ENCODE assay signal across 19 cellular contexts in genomic region chr19:6826281-6826920, GRCh38. TPM values are rescaled to one million over a fixed set of nuclear protein-coding genes. Genes with fewer than 3 reads are reported as not detected.
A peak's percentile ranks its signal among the peaks of the same experiment; 100 is the strongest.
DNase-seq lines count a peak whose midpoint lies in the region; ATAC-seq, FAIRE-seq and TF ChIP-seq lines count a peak whose summit lies in the region.
"Had no signal": no experiment of that assay in that cellular context is flagged by ENCODE, and none has a peak within 500 bp of the region (broad histone marks: within the 10 kb centered on the region; RNA-seq: fewer than 3 reads in every experiment).

No MANE protein-coding gene starts in this region.

- POLR2A ChIA-PET in HEK293 (lab: Yijun Ruan, JAX) (interaction anchor here (0.9 kb wide), 1 partner anchor 90 kb away, joined by 3 read pairs; no protein-coding TSS in a partner anchor), GM12878 (lab: Charles Lee) (interaction anchor here (0.7 kb wide), 1 partner anchor 15 kb away, joined by 3 read pairs; no protein-coding TSS in a partner anchor)

- no peak overlapping the region for H3K4me2 ChIP-seq in GM12878 (ENCODE audit: control insufficient read depth, insufficient read depth)
- H3K4me2 ChIP-seq: A549 had no signal

- H2AFZ ChIP-seq in GM12878 (ENCODE audit: control insufficient read depth, low read depth, low read length) = no peak overlapping the region

- TF ChIP-seq RAD21 in GM12878 (IDR thresholded peaks at IDR 0.05; ENCODE audit: insufficient read depth, low read depth, low read length) = no peak

- H3K9me3 ChIP-seq in HEK293 (ENCODE audit: control insufficient read depth, insufficient read depth, low read depth, low read length) = no peaks in the 10 kb centered on the region
- no peaks in the 10 kb centered on the region for H3K9me3 ChIP-seq in GM12878 (replicated peaks; ENCODE audit: control insufficient read depth, insufficient read depth, low read length)
- H3K9me3 ChIP-seq in sigmoid colon = no peaks in the 10 kb centered on the region
- H3K9me3 ChIP-seq: A549 had no signal

- H3K4me3 ChIP-seq in HEK293 (ENCODE audit: low read depth, low read length) = no peak overlapping the region
- no peak overlapping the region for H3K4me3 ChIP-seq in GM12878
- H3K4me3 ChIP-seq in sigmoid colon = no peak overlapping the region
- H3K4me3 ChIP-seq: A549 had no signal

- RAD21 ChIA-PET in GM12878 (lab: Charles Lee; ENCODE audit: unreplicated experiment) = no interaction called here

- in situ Hi-C loops in GM12878 (cut with MboI) = no loop called here

- no peaks in the 10 kb centered on the region; the same call in 1 of the 2 replicates for H3K4me1 ChIP-seq in HEK293 (ENCODE audit: control insufficient read depth, insufficient read depth, low read length)
- no peaks in the 10 kb centered on the region for H3K4me1 ChIP-seq in GM12878 (ENCODE audit: control insufficient read depth, insufficient read depth, low read length)
- H3K4me1 ChIP-seq in sigmoid colon = no peaks in the 10 kb centered on the region

- no TSS peak for BruUV-seq in GM12878 (replicated peaks; lab: Mats Ljungman, UMichigan)

- SMC1A ChIA-PET in GM12878 (lab: Charles Lee; ENCODE audit: uncharacterized antibody, unreplicated experiment) = no interaction called here

- CTCF ChIA-PET in HEK293 (lab: Yijun Ruan, JAX) (no interaction called here), GM12878 (lab: Yijun Ruan, JAX) (no interaction called here)

- peak; percentile 27; the same call in 1 of the 2 replicates for TF ChIP-seq POLR2A in GM12878 (IDR thresholded peaks at IDR 0.05; ENCODE audit: low read depth, low read length)
- TF ChIP-seq POLR2A in sigmoid colon (IDR thresholded peaks at IDR 0.05) = no peak

- FAIRE-seq in GM12878 (lab: Jason Lieb, UNC) = no peak
- FAIRE-seq: A549, D721Med, HTR-8/SVneo had no signal

- TF ChIP-seq CTCF in HEK293 (tag by site-specific recombination; IDR thresholded peaks at IDR 0.05) (no peak), GM12878 (IDR thresholded peaks at IDR 0.05 in 2 of 3, conservative IDR thresholded peaks at IDR 0.05 in 1 of 3; ENCODE audit: control insufficient read depth in 2 of 3, extremely low read depth in 1 of 3, insufficient read depth in 1 of 3, low read depth in 3 of 3, low read length in 3 of 3) (no peak), sigmoid colon (IDR thresholded peaks at IDR 0.05) (no peak)

- no peak for ATAC-seq in GM12878
- ATAC-seq: A549; CD8-positive, alpha-beta T cell had no signal

- H3K79me2 ChIP-seq in GM12878 (ENCODE audit: control insufficient read depth, insufficient read depth, low read length) = no peaks in the 10 kb centered on the region

- no peak for DNase-seq in GM12878 (ENCODE audit: low read depth, low spot score)
- DNase-seq in mesenteric fat pad (ENCODE audit: low spot score) = peak; percentile 41
- DNase-seq in posterior vena cava (ENCODE audit: low spot score) = peak; percentile 79
- no peak for DNase-seq in NCI-H774 (lab: John Stamatoyannopoulos, UW)
- DNase-seq in DMS114 treated with DMSO at 0.1 percent for 48 hours (lab: John Stamatoyannopoulos, UW; ENCODE audit: unreplicated experiment) = no peak
- no peak for DNase-seq in sigmoid colon
- DNase-seq: CD8-positive, alpha-beta T cell; COR-L47; DND-41; GDM1; HCEC 1CT had no signal

- no peaks in the 10 kb centered on the region for H3K36me3 ChIP-seq in HEK293 (ENCODE audit: control insufficient read depth in 2 of 2, insufficient read depth in 1 of 2, low read length in 2 of 2)
- peaks cover 41 to 46% of the 10 kb centered on the region in 2 experiments for H3K36me3 ChIP-seq in GM12878 (ENCODE audit: control insufficient read depth in 2 of 2, insufficient read depth in 2 of 2, low read length in 1 of 2)
- H3K36me3 ChIP-seq in sigmoid colon = no peaks in the 10 kb centered on the region

- H3K27ac ChIP-seq in HEK293 (ENCODE audit: extremely low read depth, low read depth, low read length) (no peak overlapping the region), GM12878 (ENCODE audit: control insufficient read depth, insufficient read depth) (no peak overlapping the region), sigmoid colon (no peak overlapping the region)

- TF ChIP-seq EP300 in GM12878 (IDR thresholded peaks at IDR 0.05; ENCODE audit: borderline replicate concordance in 1 of 2, control insufficient read depth in 1 of 2, low read depth in 2 of 2, low read length in 2 of 2) (no peak), sigmoid colon (IDR thresholded peaks at IDR 0.05) (no peak)

- no peaks in the 10 kb centered on the region for H4K20me1 ChIP-seq in GM12878 (ENCODE audit: control insufficient read depth, insufficient read depth)

- 98% methylated on average over 15 of the region's 15 CpGs for WGBS in GM12878 (ENCODE audit: insufficient coverage, insufficient replicate concordance, low lambda C conversion rate, missing lambda C conversion rate)
- 93 to 97% methylated on average over 15 of the region's 15 CpGs for WGBS in sigmoid colon, 2 donors

- H3K27me3 ChIP-seq in GM12878 (replicated peaks in 1 of 2; ENCODE audit: control insufficient read depth in 2 of 2, insufficient read depth in 2 of 2, low read length in 1 of 2) (no peaks in the 10 kb centered on the region), sigmoid colon (peaks cover 0 to 18% (median 7%) of the 10 kb centered on the region in 3 donors)

- no peak overlapping the region for H3K9ac ChIP-seq in GM12878 (ENCODE audit: control insufficient read depth, insufficient read depth, low read length)

- intact Hi-C loops in GM12878 (cut with micrococcal nuclease; ENCODE audit: unreplicated experiment) = no loop called here
- intact Hi-C loops in posterior vena cava (cut with DNase I) = no loop called here
- intact Hi-C loops in sigmoid colon (cut with DNase I) = no loop called here

TF ChIP-seq in HEK293, 187 proteins besides CTCF, POLR2A, EP300 and RAD21 (continues in another document):
- peak; percentile 80 for TF ChIP-seq ZNF664 (tag by site-specific recombination; IDR thresholded peaks at IDR 0.05)

TF ChIP-seq in GM12878, 131 proteins besides CTCF, POLR2A, EP300 and RAD21 (continues in another document):
- TF ChIP-seq ZSCAN29 (IDR thresholded peaks at IDR 0.05) (no peak), NFYA (IDR thresholded peaks at IDR 0.05; ENCODE audit: borderline replicate concordance, low read depth, low read length) (no peak), STAT3 (IDR thresholded peaks at IDR 0.05; ENCODE audit: low read depth, low read length) (no peak), USF1 (IDR thresholded peaks at IDR 0.05; ENCODE audit: borderline replicate concordance, extremely low read length, insufficient read depth, low read depth, low read length) (no peak)

RNA-seq across cellular contexts. Expression of gene VAV1, which starts 53.9 kb away (rescaled TPM):
- 110 and 115 TPM in 2 replicates for total RNA-seq in GM12878 (2013; cell fraction: nucleolus; rRNA removed)
- total RNA-seq in GM12878 (2014; rRNA removed) = 46.4 and 50.7 TPM in 2 replicates
- 39.9 and 44.5 TPM in 2 replicates for total RNA-seq in GM12878 (2014; rRNA removed; fragmentation: Illumina TruSeq; extraction: Trizol)
- 65.4 and 76.8 TPM in 2 replicates for total RNA-seq in GM12878 (2021)
- 25.3 TPM for polyA plus RNA-seq in GM12878 (2011; ENCODE audit: low read depth)
- polyA plus RNA-seq in GM12878 (2011; rRNA removed) = 21.9 and 36.9 TPM in 2 replicates
- polyA plus RNA-seq in GM12878 (2011; cell fraction: cytosol; rRNA removed) = 34.2 and 36.5 TPM in 2 replicates
- polyA plus RNA-seq in GM12878 (2011; cell fraction: nucleus; rRNA removed) = 72.6 and 89.0 TPM in 2 replicates
- polyA plus RNA-seq in GM12878 (2012) = 40.7 and 41.8 TPM in 2 replicates
- 31.2 and 47.2 TPM in 2 replicates for polyA plus RNA-seq in GM12878 (2014; fragmentation: Illumina TruSeq; extraction: Trizol)
- polyA plus RNA-seq in GM12878 (2014; fragmentation: Nextera tagmentation; extraction: Ambion mirVana) = 1 to 10 TPM; 1.6 to 4.3 TPM
- 48.5 and 52.7 TPM in 2 replicates for polyA plus RNA-seq in GM12878 (2014; rRNA removed)
- 10 to 100 TPM; 15.0 to 15.9 TPM for polyA plus RNA-seq in GM12878 (2016; fragmentation: Nextera tagmentation; extraction: Ambion mirVana)
- 51.5 and 71.1 TPM in 2 replicates for polyA minus RNA-seq in GM12878 (2011; rRNA and poly(A)+ RNA removed)
- polyA minus RNA-seq in GM12878 (2011; cell fraction: cytosol; rRNA and poly(A)+ RNA removed) = 14.2 and 18.7 TPM in 2 replicates
- polyA minus RNA-seq in GM12878 (2011; cell fraction: nucleus; rRNA and poly(A)+ RNA removed) = 61.3 and 87.1 TPM in 2 replicates
- 16.4 TPM for total RNA-seq in mesenteric fat pad
- total RNA-seq in posterior vena cava = 1 to 10 TPM; 6.4 to 7.8 TPM
- total RNA-seq in sigmoid colon = 1 to 10 TPM; 3.0 to 4.6 (median 4.3) TPM
- 10 to 100 TPM in 1 of 3 donors, 1 to 10 TPM in 2; 2.4 to 18.9 (median 3.7) TPM for polyA plus RNA-seq in sigmoid colon
- polyA plus RNA-seq: AG04450, BJ had no signal

RNA-seq across cellular contexts. Expression of gene SH2D3A, which starts 59.2 kb away (rescaled TPM):
- total RNA-seq in GM12878 (2013; cell fraction: nucleolus; rRNA removed) = 22.3 and 28.0 TPM in 2 replicates
- 16.8 and 20.6 TPM in 2 replicates for total RNA-seq in GM12878 (2014; rRNA removed)
- total RNA-seq in GM12878 (2014; rRNA removed; fragmentation: Illumina TruSeq; extraction: Trizol) = 6.0 and 8.7 TPM in 2 replicates
- 18.8 and 20.6 TPM in 2 replicates for total RNA-seq in GM12878 (2021)
- 3.4 TPM for polyA plus RNA-seq in GM12878 (2011; ENCODE audit: low read depth)
- 4.9 and 6.6 TPM in 2 replicates for polyA plus RNA-seq in GM12878 (2011; rRNA removed)
- polyA plus RNA-seq in GM12878 (2011; cell fraction: cytosol; rRNA removed) = 9.7 and 13.5 TPM in 2 replicates
- 23.6 and 26.4 TPM in 2 replicates for polyA plus RNA-seq in GM12878 (2011; cell fraction: nucleus; rRNA removed)
- polyA plus RNA-seq in GM12878 (2012) = 9.2 and 9.4 TPM in 2 replicates
- polyA plus RNA-seq in GM12878 (2014; fragmentation: Illumina TruSeq; extraction: Trizol) = 3.4 and 7.7 TPM in 2 replicates
- polyA plus RNA-seq in GM12878 (2014; fragmentation: Nextera tagmentation; extraction: Ambion mirVana) = 1 to 10 TPM in 1 of 2 experiments, under 1 TPM in 1; 0.77 to 1.4 TPM
- 24.4 and 24.7 TPM in 2 replicates for polyA plus RNA-seq in GM12878 (2014; rRNA removed)
- 10 to 100 TPM; 10.3 to 12.9 TPM for polyA plus RNA-seq in GM12878 (2016; fragmentation: Nextera tagmentation; extraction: Ambion mirVana)
- polyA minus RNA-seq in GM12878 (2011; rRNA and poly(A)+ RNA removed) = 5.2 and 14.0 TPM in 2 replicates
- polyA minus RNA-seq in GM12878 (2011; cell fraction: cytosol; rRNA and poly(A)+ RNA removed) = 2.8 and 4.4 TPM in 2 replicates
- polyA minus RNA-seq in GM12878 (2011; cell fraction: nucleus; rRNA and poly(A)+ RNA removed) = 12.5 and 12.8 TPM in 2 replicates
- 0.55 TPM for total RNA-seq in mesenteric fat pad
- under 1 TPM; 0.37 to 0.52 TPM for total RNA-seq in posterior vena cava
- total RNA-seq in sigmoid colon = under 1 TPM in 1 of 4 donors, not detected in 3; 0.66 TPM
- polyA plus RNA-seq in sigmoid colon = 10 to 100 TPM; 23.8 to 42.7 (median 30.0) TPM
- total RNA-seq: H4 had no signal
- polyA plus RNA-seq: AG04450, CD14-positive monocyte had no signal

Comparison
In these comparisons a context has a peak if more than half of its experiments do, and no peak if none do; other contexts are left out.
1. DNase-seq: peak in mesenteric fat pad (single experiment) and posterior vena cava (single experiment); none in GM12878 (single experiment), NCI-H774 (single experiment), DMS114 treated with DMSO at 0.1 percent for 48 hours (single experiment) and sigmoid colon (single experiment).